In genomic region chr6:165659945-165660862, GRCh38 we compare ENCODE assay signal across 11 cellular contexts. TPM values are rescaled to one million over a fixed set of nuclear protein-coding genes. Genes with fewer than 3 reads are reported as not detected.
DNase-seq lines count a peak whose midpoint lies in the region; ATAC-seq, FAIRE-seq and TF ChIP-seq lines count a peak whose summit lies in the region.
"Had no signal": no experiment of that assay in that cellular context is flagged by ENCODE, and none has a peak within 500 bp of the region (broad histone marks: within the 10 kb centered on the region; RNA-seq: fewer than 3 reads in every experiment).

No MANE protein-coding gene starts in this region.

- H3K27ac ChIP-seq in C4-2B = peak overlapping the region; percentile 67
- peak overlapping the region in 1 of 4 donors; percentile 31 for H3K27ac ChIP-seq in Peyer's patch
- H3K27ac ChIP-seq in heart right ventricle = peak overlapping the region in 9 of 10 donors; percentile 79 to 98 (median 93)
- no peak overlapping the region for H3K27ac ChIP-seq in pancreas

- 10 to 13% methylated on average over 49 to 68 of the region's 68 CpGs for WGBS in heart right ventricle, 2 donors
- 10 to 12% methylated on average over 62 to 68 of the region's 68 CpGs for WGBS in pancreas, 2 donors

- intact Hi-C loops in heart right ventricle (cut with DNase I) = loop anchor here in 7 of 10 donors (5.0 to 10.0 kb wide), 14 partner anchors 37 to 223 kb away; no protein-coding TSS in a partner anchor
- intact Hi-C loops in pancreas (cut with DNase I) = no loop called here
- intact Hi-C loops in natural killer cell (cut with micrococcal nuclease) = no loop called here

- H3K36me3 ChIP-seq in Peyer's patch (no peaks in the 10 kb centered on the region), heart right ventricle (no peaks in the 10 kb centered on the region), pancreas (no peaks in the 10 kb centered on the region)

- H3K9me3 ChIP-seq in Peyer's patch (peaks cover 0 to 5% (median 0%) of the 10 kb centered on the region in 4 donors), heart right ventricle (no peaks in the 10 kb centered on the region), pancreas (no peaks in the 10 kb centered on the region)

- H3K4me1 Mint-ChIP-seq in natural killer cell = no peaks in the 10 kb centered on the region

- H3K27me3 Mint-ChIP-seq in natural killer cell (ENCODE audit: low read depth in 2 of 2) = peaks cover 40 to 45% of the 10 kb centered on the region in 2 donors

- no peak for FAIRE-seq in pancreas (lab: Jason Lieb, UNC)

- H3K4me1 ChIP-seq in Peyer's patch (peaks cover 0 to 38% (median 0%) of the 10 kb centered on the region in 4 donors), heart right ventricle (peaks cover 0 to 43% (median 23%) of the 10 kb centered on the region in 9 donors), pancreas (peaks cover 0 to 12% (median 11%) of the 10 kb centered on the region in 3 donors)

- H3K9me3 Mint-ChIP-seq in natural killer cell = no peaks in the 10 kb centered on the region
- H3K9me3 Mint-ChIP-seq: dendritic cell treated with granulocyte-macrophage colony-stimulating factor and Interleukin-4, amounts not matched to agents 40 ng/mL and 50 ng/mL, for 4 days had no signal

- H3K27me3 ChIP-seq in Peyer's patch = peaks cover 0 to 26% of the 10 kb centered on the region in 2 donors
- peaks cover 0 to 50% (median 12%) of the 10 kb centered on the region in 7 donors for H3K27me3 ChIP-seq in heart right ventricle
- H3K27me3 ChIP-seq in pancreas = peaks cover 0 to 31% (median 9%) of the 10 kb centered on the region in 4 donors

- TF ChIP-seq CTCF in C4-2B (conservative IDR thresholded peaks at IDR 0.05) = no peak
- no peak for TF ChIP-seq CTCF in Peyer's patch (IDR thresholded peaks at IDR 0.05)
- no peak for TF ChIP-seq CTCF in heart right ventricle (IDR thresholded peaks at IDR 0.05)
- no peak for TF ChIP-seq CTCF in pancreas (IDR thresholded peaks at IDR 0.05)
- TF ChIP-seq CTCF in natural killer cell (IDR thresholded peaks at IDR 0.05) = no peak

- ATAC-seq in heart right ventricle (peak; percentile 9 to 41 (median 32)), pancreas (peak in 3 of 4 donors; percentile 38 to 54 (median 47)), natural killer cell (no peak), HG03342 (IDR thresholded peaks at IDR 0.05; ENCODE audit: unreplicated experiment) (no peak)

- DNase-seq in Peyer's patch (no peak), heart right ventricle (peak; percentile 37 to 44), pancreas (peak in 1 of 6 donors; percentile 67), mucosa of gallbladder (ENCODE audit: low spot score) (no peak), natural killer cell (no peak), amniotic stem cell (lab: John Stamatoyannopoulos, UW) (no peak)
- DNase-seq: HCEC 1CT, NCI-H1417 treated with DMSO at 0.1 percent for 48 hours had no signal

- TF ChIP-seq POLR2A in Peyer's patch (IDR thresholded peaks at IDR 0.05) = no peak

- H3K36me3 Mint-ChIP-seq in natural killer cell = no peaks in the 10 kb centered on the region

- H3K4me3 Mint-ChIP-seq in natural killer cell = no peak overlapping the region
- H3K4me3 Mint-ChIP-seq: dendritic cell treated with granulocyte-macrophage colony-stimulating factor and Interleukin-4, amounts not matched to agents 40 ng/mL and 50 ng/mL, for 4 days had no signal

- peak overlapping the region; percentile 11 to 56 (median 44) for H3K4me3 ChIP-seq in Peyer's patch
- peak overlapping the region; percentile 72 to 96 (median 90) for H3K4me3 ChIP-seq in heart right ventricle
- H3K4me3 ChIP-seq in pancreas = peak overlapping the region in 3 of 4 donors; percentile 26 to 49 (median 41)

- H3K27ac Mint-ChIP-seq in natural killer cell = no peak overlapping the region
- H3K27ac Mint-ChIP-seq: dendritic cell treated with granulocyte-macrophage colony-stimulating factor and Interleukin-4, amounts not matched to agents 40 ng/mL and 50 ng/mL, for 4 days had no signal

RNA-seq across cellular contexts. Expression of gene PDE10A, which starts 2.8 kb away (rescaled TPM):
- total RNA-seq in Peyer's patch (1 to 10 TPM in 3 of 4 donors, under 1 TPM in 1; 0.35 to 8.8 (median 6.0) TPM), heart right ventricle (10 to 100 TPM; 10.0 to 20.4 (median 14.9) TPM), pancreas (1 to 10 TPM in 5 of 6 donors, under 1 TPM in 1; 0.83 to 4.0 (median 2.5) TPM), mucosa of gallbladder (29.0 TPM), natural killer cell (not detected)
- polyA plus RNA-seq in heart right ventricle (10 to 100 TPM in 1 of 2 donors, 1 to 10 TPM in 1; 6.8 to 10.4 TPM), pancreas (1 to 10 TPM; 2.6 to 5.7 TPM)

Comparison
In these comparisons a context has a peak if more than half of its experiments do, and no peak if none do; other contexts are left out.
1. H3K27ac ChIP-seq: peak in C4-2B (single experiment) and heart right ventricle (9 of 10); none in pancreas (0 of 4).
2. DNase-seq: peak in heart right ventricle (2 of 2); none in Peyer's patch (0 of 3), mucosa of gallbladder (single experiment), natural killer cell (single experiment) and amniotic stem cell (single experiment).
3. ATAC-seq: peak in heart right ventricle (8 of 8) and pancreas (3 of 4); none in natural killer cell (0 of 3) and HG03342 (single experiment).
4. intact Hi-C loops: an anchor here in heart right ventricle (5.0 to 10.0 kb wide); none called in pancreas and natural killer cell.
5. Peak in every context shown above with its lines, with median percentiles within 50 percentile points of each other: H3K4me3 ChIP-seq.